Comparison of ENCODE assay signal across 10 cellular contexts in the genomic region with DNA sequence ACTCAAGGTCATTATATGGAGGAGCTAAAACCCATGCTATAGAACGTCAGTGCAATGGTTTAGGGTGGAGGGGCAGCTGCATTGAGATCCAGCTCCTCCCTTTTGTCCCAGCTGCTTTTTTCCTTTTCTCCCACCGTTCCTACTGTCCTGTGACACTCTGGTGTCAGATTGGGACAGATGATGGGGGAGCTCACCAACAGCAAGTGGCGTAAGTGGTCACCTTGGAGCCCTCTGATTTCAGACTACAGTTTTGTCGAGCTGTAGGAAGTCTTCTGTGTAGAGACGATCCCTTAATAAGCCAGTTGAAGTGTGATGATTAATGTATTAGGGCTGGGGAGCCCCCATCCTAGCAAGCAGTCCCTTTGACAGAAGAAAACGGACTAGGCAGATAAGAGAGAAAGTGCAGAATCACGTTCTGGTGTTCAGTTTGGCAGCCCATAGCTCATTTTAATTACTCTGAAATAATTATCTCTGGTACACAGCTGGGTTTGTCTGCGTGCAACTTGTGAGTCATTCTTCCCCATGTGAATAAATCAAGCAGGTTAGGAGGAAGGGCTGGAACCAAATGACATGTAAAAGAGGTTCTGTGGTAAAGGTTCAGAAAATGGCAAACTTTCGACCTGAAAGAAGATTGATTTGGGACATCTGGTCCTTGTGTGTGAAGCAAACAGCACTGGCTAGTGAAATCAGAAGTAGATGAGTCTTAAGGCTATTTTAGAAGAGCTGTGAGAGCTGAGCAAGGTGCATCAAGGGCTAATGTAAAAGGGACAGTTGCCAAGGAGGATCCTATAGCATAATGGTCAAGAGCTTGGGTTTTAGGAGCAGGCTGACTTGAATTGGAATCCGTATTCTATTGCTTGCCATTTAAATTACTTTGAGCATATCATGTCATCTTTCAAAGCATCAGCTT.
DNase-seq lines count a peak whose midpoint lies in the region; ATAC-seq and TF ChIP-seq lines count a peak whose summit lies in the region.
"Had no signal": no experiment of that assay in that cellular context is flagged by ENCODE, and none has a peak within 500 bp of the region (broad histone marks: within the 10 kb centered on the region; RNA-seq: fewer than 3 reads in every experiment).

No MANE protein-coding gene starts in this region.

- H3K4me1 Mint-ChIP-seq in effector memory CD8-positive, alpha-beta T cell (ENCODE audit: low read depth in 2 of 2), result peaks cover 0 to 2% of the 10 kb centered on the region in 2 donors

- no peak overlapping the region for H3K9ac ChIP-seq in mammary epithelial cell (ENCODE audit: insufficient read depth, low read length)

- TF ChIP-seq CTCF in mammary epithelial cell (conservative IDR thresholded peaks at IDR 0.05 in 1 of 2, IDR thresholded peaks at IDR 0.05 in 1 of 2; ENCODE audit: extremely low read depth in 1 of 2, insufficient read depth in 1 of 2, low read depth in 1 of 2, low read length in 2 of 2), result no peak

- no peaks in the 10 kb centered on the region for H3K9me3 ChIP-seq in mammary epithelial cell (replicated peaks; ENCODE audit: insufficient read depth, low read length)
- H3K9me3 ChIP-seq: thoracic aorta had no signal

- no peak overlapping the region for H3K4me3 ChIP-seq in mammary epithelial cell (replicated peaks in 1 of 3; ENCODE audit: insufficient read depth in 1 of 3, low read depth in 2 of 3, low read length in 3 of 3)
- H3K4me3 ChIP-seq: thoracic aorta had no signal

- H3K4me3 Mint-ChIP-seq in effector memory CD8-positive, alpha-beta T cell, result no peak overlapping the region
- H3K4me3 Mint-ChIP-seq: activated T-helper 1 cell treated with anti-CD3 and anti-CD28 coated beads, Interleukin-12 subunit alpha, Interleukin-12 subunit beta, Interleukin-2, Interleukin-4 antibody, amounts not matched to agents 30 ng/mL and 10 ng/mL and 1 ng/mL, durations not matched to agents 14 hours and 24 hours and 36 hours had no signal

- DNase-seq in astrocyte of the hippocampus (ENCODE audit: low read depth, low spot score) (peak; percentile 53), HT-29 (ENCODE audit: low spot score) (no peak), mammary epithelial cell (no peak), DMS53 (lab: John Stamatoyannopoulos, UW) (no peak)
- no peak for DNase-seq in effector memory CD8-positive, alpha-beta T cell

- H3K27ac ChIP-seq in mammary epithelial cell (ENCODE audit: insufficient read depth, low read depth, low read length), result no peak overlapping the region
- H3K27ac ChIP-seq: thoracic aorta had no signal

- H2AFZ ChIP-seq in mammary epithelial cell (ENCODE audit: low read depth, low read length), result no peak overlapping the region

- WGBS in mammary epithelial cell (ENCODE audit: low coverage, missing lambda C conversion rate), result 44% methylated on average over 7 of the region's 10 CpGs

- H3K36me3 ChIP-seq in mammary epithelial cell (ENCODE audit: insufficient read depth, low read length), result no peaks in the 10 kb centered on the region
- H3K36me3 ChIP-seq: thoracic aorta had no signal

- peaks cover 5% of the 10 kb centered on the region for H3K36me3 Mint-ChIP-seq in effector memory CD8-positive, alpha-beta T cell (ENCODE audit: insufficient read depth)

- H3K9me3 Mint-ChIP-seq in effector memory CD8-positive, alpha-beta T cell, result no peaks in the 10 kb centered on the region
- H3K9me3 Mint-ChIP-seq: activated T-helper 1 cell treated with anti-CD3 and anti-CD28 coated beads, Interleukin-12 subunit alpha, Interleukin-12 subunit beta, Interleukin-2, Interleukin-4 antibody, amounts not matched to agents 30 ng/mL and 10 ng/mL and 1 ng/mL, durations not matched to agents 14 hours and 24 hours and 36 hours had no signal

- H3K79me2 ChIP-seq in mammary epithelial cell (ENCODE audit: insufficient read depth, low read length), result no peaks in the 10 kb centered on the region

- no peak overlapping the region for H3K27ac Mint-ChIP-seq in effector memory CD8-positive, alpha-beta T cell
- H3K27ac Mint-ChIP-seq: activated T-helper 1 cell treated with anti-CD3 and anti-CD28 coated beads, Interleukin-12 subunit alpha, Interleukin-12 subunit beta, Interleukin-2, Interleukin-4 antibody, amounts not matched to agents 30 ng/mL and 10 ng/mL and 1 ng/mL, durations not matched to agents 14 hours and 24 hours and 36 hours had no signal

- H3K4me1 ChIP-seq in mammary epithelial cell (ENCODE audit: insufficient read depth, low read length), result no peaks in the 10 kb centered on the region

- CTCF ChIA-PET in mammary epithelial cell (lab: Charles Lee; ENCODE audit: low non-redundant PET), result no interaction called here

- BruUV-seq in mammary epithelial cell (replicated peaks; lab: Mats Ljungman, UMichigan), result no TSS peak

- ATAC-seq in GM18498 (IDR thresholded peaks at IDR 0.05; ENCODE audit: unreplicated experiment) (peak; percentile 85), GM19463 (IDR thresholded peaks at IDR 0.05; ENCODE audit: unreplicated experiment) (peak; percentile 83), HG03139 (IDR thresholded peaks at IDR 0.05; ENCODE audit: unreplicated experiment) (peak; percentile 85)
- ATAC-seq in effector memory CD8-positive, alpha-beta T cell (replicated peaks), result no peak

- in situ Hi-C loops in mammary epithelial cell (cut with MboI; ENCODE audit: low sequenced_read_pairs in 2 of 2), result no loop called here

- H3K4me2 ChIP-seq in mammary epithelial cell (ENCODE audit: insufficient read depth, low read depth, low read length), result no peak overlapping the region

- dilution Hi-C loops in mammary epithelial cell (cut with HindIII; ENCODE audit: low sequenced_read_pairs), result no loop called here

- no peaks in the 10 kb centered on the region for H3K27me3 ChIP-seq in mammary epithelial cell (ENCODE audit: insufficient read depth, low read length)

- intact Hi-C loops in mammary epithelial cell (cut with micrococcal nuclease), result loop anchor here (5.0 kb wide), 1 partner anchor 772 kb away; no protein-coding TSS in a partner anchor

- peaks cover 0 to 9% of the 10 kb centered on the region in 2 donors for H3K27me3 Mint-ChIP-seq in effector memory CD8-positive, alpha-beta T cell

- H4K20me1 ChIP-seq in mammary epithelial cell (ENCODE audit: insufficient read depth, low read length), result no peaks in the 10 kb centered on the region
